Comparison of ENCODE assay signal across 1 cellular context in genomic region chr16:30395155-30395991, GRCh38.
TF ChIP-seq lines count a peak whose summit lies in the region.

ZNF48 (plus strand) TSS chr16:30395420; CDS start chr16:30395795, 375 bp downstream.

TF ChIP-seq in HepG2, 621 proteins besides CTCF, POLR2A, EP300 and RAD21 (continued from another document and continues in another):
- TF ChIP-seq, protein P1, sequence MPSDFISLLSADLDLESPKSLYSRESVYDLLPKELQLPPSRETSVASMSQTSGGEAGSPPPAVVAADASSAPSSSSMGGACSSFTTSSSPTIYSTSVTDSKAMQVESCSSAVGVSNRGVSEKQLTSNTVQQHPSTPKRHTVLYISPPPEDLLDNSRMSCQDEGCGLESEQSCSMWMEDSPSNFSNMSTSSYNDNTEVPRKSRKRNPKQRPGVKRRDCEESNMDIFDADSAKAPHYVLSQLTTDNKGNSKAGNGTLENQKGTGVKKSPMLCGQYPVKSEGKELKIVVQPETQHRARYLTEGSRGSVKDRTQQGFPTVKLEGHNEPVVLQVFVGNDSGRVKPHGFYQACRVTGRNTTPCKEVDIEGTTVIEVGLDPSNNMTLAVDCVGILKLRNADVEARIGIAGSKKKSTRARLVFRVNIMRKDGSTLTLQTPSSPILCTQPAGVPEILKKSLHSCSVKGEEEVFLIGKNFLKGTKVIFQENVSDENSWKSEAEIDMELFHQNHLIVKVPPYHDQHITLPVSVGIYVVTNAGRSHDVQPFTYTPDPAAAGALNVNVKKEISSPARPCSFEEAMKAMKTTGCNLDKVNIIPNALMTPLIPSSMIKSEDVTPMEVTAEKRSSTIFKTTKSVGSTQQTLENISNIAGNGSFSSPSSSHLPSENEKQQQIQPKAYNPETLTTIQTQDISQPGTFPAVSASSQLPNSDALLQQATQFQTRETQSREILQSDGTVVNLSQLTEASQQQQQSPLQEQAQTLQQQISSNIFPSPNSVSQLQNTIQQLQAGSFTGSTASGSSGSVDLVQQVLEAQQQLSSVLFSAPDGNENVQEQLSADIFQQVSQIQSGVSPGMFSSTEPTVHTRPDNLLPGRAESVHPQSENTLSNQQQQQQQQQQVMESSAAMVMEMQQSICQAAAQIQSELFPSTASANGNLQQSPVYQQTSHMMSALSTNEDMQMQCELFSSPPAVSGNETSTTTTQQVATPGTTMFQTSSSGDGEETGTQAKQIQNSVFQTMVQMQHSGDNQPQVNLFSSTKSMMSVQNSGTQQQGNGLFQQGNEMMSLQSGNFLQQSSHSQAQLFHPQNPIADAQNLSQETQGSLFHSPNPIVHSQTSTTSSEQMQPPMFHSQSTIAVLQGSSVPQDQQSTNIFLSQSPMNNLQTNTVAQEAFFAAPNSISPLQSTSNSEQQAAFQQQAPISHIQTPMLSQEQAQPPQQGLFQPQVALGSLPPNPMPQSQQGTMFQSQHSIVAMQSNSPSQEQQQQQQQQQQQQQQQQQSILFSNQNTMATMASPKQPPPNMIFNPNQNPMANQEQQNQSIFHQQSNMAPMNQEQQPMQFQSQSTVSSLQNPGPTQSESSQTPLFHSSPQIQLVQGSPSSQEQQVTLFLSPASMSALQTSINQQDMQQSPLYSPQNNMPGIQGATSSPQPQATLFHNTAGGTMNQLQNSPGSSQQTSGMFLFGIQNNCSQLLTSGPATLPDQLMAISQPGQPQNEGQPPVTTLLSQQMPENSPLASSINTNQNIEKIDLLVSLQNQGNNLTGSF (CRISPR knock-in tag; IDR thresholded peaks at IDR 0.05), result no peak
- TF ChIP-seq HIVEP1 (CRISPR knock-in tag; IDR thresholded peaks at IDR 0.05) (peak; percentile 78; the same call in 1 of the 2 replicates), ADNP (CRISPR knock-in tag; IDR thresholded peaks at IDR 0.05) (no peak), ZHX2 (IDR thresholded peaks at IDR 0.05; ENCODE audit: low read depth) (peak; percentile 39; the same call in 1 of the 2 replicates), ZHX2 (CRISPR knock-in tag; IDR thresholded peaks at IDR 0.05; ENCODE audit: borderline replicate concordance) (peak; percentile 48; the same call in 1 of the 2 replicates), ZNF33B (CRISPR knock-in tag; IDR thresholded peaks at IDR 0.05) (peak; percentile 79), TBX3 (IDR thresholded peaks at IDR 0.05; ENCODE audit: borderline replicate concordance) (no peak), JUND (CRISPR knock-in tag; IDR thresholded peaks at IDR 0.05) (0 out of 2 replicates have a peak, but pooled peaks have one; percentile 35), ATF4 (CRISPR knock-in tag; IDR thresholded peaks at IDR 0.05) (peak in 1 of 2 experiments; percentile 27; a peak in 1 of 4 replicates), MAFF (IDR thresholded peaks at IDR 0.05; ENCODE audit: low read depth, low read length) (no peak), ZMYM3 (CRISPR knock-in tag; IDR thresholded peaks at IDR 0.05) (peak; percentile 86), ZNF839 (CRISPR knock-in tag; IDR thresholded peaks at IDR 0.05; ENCODE audit: borderline replicate concordance) (0 out of 2 replicates have a peak, but pooled peaks have one; percentile 16), POLR2AphosphoS5 (IDR thresholded peaks at IDR 0.05; ENCODE audit: low read depth, low read length) (peak; percentile 41; the same call in 1 of the 2 replicates), ZNF484 (CRISPR knock-in tag; IDR thresholded peaks at IDR 0.05; ENCODE audit: borderline replicate concordance, low read depth) (no peak), ZNF12 (CRISPR knock-in tag; IDR thresholded peaks at IDR 0.05) (peak; percentile 21; the same call in 1 of the 2 replicates), ZNF83 (CRISPR knock-in tag; IDR thresholded peaks at IDR 0.05; ENCODE audit: borderline replicate concordance) (peak; percentile 79; the same call in 1 of the 2 replicates), RBAK (CRISPR knock-in tag; IDR thresholded peaks at IDR 0.05) (no peak)
- TF ChIP-seq, protein P2, sequence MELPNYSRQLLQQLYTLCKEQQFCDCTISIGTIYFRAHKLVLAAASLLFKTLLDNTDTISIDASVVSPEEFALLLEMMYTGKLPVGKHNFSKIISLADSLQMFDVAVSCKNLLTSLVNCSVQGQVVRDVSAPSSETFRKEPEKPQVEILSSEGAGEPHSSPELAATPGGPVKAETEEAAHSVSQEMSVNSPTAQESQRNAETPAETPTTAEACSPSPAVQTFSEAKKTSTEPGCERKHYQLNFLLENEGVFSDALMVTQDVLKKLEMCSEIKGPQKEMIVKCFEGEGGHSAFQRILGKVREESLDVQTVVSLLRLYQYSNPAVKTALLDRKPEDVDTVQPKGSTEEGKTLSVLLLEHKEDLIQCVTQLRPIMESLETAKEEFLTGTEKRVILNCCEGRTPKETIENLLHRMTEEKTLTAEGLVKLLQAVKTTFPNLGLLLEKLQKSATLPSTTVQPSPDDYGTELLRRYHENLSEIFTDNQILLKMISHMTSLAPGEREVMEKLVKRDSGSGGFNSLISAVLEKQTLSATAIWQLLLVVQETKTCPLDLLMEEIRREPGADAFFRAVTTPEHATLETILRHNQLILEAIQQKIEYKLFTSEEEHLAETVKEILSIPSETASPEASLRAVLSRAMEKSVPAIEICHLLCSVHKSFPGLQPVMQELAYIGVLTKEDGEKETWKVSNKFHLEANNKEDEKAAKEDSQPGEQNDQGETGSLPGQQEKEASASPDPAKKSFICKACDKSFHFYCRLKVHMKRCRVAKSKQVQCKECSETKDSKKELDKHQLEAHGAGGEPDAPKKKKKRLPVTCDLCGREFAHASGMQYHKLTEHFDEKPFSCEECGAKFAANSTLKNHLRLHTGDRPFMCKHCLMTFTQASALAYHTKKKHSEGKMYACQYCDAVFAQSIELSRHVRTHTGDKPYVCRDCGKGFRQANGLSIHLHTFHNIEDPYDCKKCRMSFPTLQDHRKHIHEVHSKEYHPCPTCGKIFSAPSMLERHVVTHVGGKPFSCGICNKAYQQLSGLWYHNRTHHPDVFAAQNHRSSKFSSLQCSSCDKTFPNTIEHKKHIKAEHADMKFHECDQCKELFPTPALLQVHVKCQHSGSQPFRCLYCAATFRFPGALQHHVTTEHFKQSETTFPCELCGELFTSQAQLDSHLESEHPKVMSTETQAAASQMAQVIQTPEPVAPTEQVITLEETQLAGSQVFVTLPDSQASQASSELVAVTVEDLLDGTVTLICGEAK (IDR thresholded peaks at IDR 0.05), result no peak
- TF ChIP-seq, protein P2 (CRISPR knock-in tag; IDR thresholded peaks at IDR 0.05), result no peak
- TF ChIP-seq, protein P3, sequence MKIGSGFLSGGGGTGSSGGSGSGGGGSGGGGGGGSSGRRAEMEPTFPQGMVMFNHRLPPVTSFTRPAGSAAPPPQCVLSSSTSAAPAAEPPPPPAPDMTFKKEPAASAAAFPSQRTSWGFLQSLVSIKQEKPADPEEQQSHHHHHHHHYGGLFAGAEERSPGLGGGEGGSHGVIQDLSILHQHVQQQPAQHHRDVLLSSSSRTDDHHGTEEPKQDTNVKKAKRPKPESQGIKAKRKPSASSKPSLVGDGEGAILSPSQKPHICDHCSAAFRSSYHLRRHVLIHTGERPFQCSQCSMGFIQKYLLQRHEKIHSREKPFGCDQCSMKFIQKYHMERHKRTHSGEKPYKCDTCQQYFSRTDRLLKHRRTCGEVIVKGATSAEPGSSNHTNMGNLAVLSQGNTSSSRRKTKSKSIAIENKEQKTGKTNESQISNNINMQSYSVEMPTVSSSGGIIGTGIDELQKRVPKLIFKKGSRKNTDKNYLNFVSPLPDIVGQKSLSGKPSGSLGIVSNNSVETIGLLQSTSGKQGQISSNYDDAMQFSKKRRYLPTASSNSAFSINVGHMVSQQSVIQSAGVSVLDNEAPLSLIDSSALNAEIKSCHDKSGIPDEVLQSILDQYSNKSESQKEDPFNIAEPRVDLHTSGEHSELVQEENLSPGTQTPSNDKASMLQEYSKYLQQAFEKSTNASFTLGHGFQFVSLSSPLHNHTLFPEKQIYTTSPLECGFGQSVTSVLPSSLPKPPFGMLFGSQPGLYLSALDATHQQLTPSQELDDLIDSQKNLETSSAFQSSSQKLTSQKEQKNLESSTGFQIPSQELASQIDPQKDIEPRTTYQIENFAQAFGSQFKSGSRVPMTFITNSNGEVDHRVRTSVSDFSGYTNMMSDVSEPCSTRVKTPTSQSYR (CRISPR knock-in tag; IDR thresholded peaks at IDR 0.05; ENCODE audit: borderline replicate concordance), result peak; percentile 67; the same call in 1 of the 2 replicates
- TF ChIP-seq, protein P4, sequence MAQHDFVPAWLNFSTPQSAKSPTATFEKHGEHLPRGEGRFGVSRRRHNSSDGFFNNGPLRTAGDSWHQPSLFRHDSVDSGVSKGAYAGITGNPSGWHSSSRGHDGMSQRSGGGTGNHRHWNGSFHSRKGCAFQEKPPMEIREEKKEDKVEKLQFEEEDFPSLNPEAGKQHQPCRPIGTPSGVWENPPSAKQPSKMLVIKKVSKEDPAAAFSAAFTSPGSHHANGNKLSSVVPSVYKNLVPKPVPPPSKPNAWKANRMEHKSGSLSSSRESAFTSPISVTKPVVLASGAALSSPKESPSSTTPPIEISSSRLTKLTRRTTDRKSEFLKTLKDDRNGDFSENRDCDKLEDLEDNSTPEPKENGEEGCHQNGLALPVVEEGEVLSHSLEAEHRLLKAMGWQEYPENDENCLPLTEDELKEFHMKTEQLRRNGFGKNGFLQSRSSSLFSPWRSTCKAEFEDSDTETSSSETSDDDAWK (CRISPR knock-in tag; IDR thresholded peaks at IDR 0.05), result no peak
- TF ChIP-seq, protein P5, sequence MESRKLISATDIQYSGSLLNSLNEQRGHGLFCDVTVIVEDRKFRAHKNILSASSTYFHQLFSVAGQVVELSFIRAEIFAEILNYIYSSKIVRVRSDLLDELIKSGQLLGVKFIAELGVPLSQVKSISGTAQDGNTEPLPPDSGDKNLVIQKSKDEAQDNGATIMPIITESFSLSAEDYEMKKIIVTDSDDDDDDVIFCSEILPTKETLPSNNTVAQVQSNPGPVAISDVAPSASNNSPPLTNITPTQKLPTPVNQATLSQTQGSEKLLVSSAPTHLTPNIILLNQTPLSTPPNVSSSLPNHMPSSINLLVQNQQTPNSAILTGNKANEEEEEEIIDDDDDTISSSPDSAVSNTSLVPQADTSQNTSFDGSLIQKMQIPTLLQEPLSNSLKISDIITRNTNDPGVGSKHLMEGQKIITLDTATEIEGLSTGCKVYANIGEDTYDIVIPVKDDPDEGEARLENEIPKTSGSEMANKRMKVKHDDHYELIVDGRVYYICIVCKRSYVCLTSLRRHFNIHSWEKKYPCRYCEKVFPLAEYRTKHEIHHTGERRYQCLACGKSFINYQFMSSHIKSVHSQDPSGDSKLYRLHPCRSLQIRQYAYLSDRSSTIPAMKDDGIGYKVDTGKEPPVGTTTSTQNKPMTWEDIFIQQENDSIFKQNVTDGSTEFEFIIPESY (CRISPR knock-in tag; IDR thresholded peaks at IDR 0.05), result no peak
